Comparison of ENCODE assay signal across 1 cellular context in the genomic region with DNA sequence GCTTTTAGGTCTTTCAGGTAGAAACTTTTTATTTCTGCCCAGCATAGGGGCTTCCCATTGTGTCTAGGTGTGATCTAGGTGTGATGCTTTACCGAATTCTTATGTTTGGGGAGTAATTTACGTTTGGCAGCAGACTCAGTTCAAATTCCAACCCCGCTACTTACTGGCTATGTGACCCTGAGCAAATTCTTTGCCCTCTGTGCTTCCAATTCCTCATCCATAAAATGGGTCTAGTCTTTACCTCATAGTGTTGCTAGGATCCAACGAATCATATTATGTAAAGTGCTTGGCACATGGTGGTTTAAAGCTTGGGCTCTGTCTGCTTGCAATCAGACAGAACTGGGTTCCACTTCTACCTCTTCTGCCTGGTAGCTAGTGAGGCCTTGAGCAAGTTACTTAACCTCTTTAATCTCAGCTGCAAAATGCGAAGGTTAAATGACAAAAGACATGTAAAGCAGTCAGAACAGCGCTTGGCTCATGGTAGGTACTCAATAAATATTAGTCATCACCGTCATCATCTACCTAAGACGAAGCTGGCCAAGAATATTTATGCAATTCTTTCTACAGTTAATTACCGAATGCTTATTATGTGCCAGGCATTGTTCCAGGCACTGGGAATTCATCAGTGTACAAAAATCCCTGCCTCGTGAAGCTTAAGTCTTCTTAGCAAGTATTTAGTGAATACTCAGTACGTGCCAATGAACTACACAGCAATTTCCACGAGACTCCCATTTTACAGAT.
TF ChIP-seq lines count a peak whose summit lies in the region.

No MANE protein-coding gene starts in this region.

TF ChIP-seq in H1, 55 proteins besides CTCF, POLR2A, EP300 and RAD21 (continued from another document):
- TF ChIP-seq JUND (IDR thresholded peaks at IDR 0.05; ENCODE audit: low read length) (no peak), EZH2 (IDR thresholded peaks at IDR 0.05; ENCODE audit: low read depth, low read length, severe bottlenecking) (no peak), ZNF274 (IDR thresholded peaks at IDR 0.05; ENCODE audit: borderline replicate concordance, extremely low read depth, low read length) (no peak), SRF (IDR thresholded peaks at IDR 0.05; ENCODE audit: low read depth, low read length) (no peak), CBX8 (IDR thresholded peaks at IDR 0.05; ENCODE audit: borderline replicate concordance, low read depth, low read length) (no peak), MAFK (IDR thresholded peaks at IDR 0.05; ENCODE audit: low read depth, low read length) (no peak), HDAC2 (IDR thresholded peaks at IDR 0.05; ENCODE audit: borderline replicate concordance in 1 of 2, low read depth in 2 of 2, low read length in 2 of 2) (no peak), KDM5A (IDR thresholded peaks at IDR 0.05; ENCODE audit: low read length) (no peak), SP4 (IDR thresholded peaks at IDR 0.05; ENCODE audit: low read length) (no peak), SIN3A (conservative IDR thresholded peaks at IDR 0.05 in 1 of 2, IDR thresholded peaks at IDR 0.05 in 1 of 2; ENCODE audit: low read depth in 1 of 2, low read length in 2 of 2) (no peak)
- TF ChIP-seq, protein P1, sequence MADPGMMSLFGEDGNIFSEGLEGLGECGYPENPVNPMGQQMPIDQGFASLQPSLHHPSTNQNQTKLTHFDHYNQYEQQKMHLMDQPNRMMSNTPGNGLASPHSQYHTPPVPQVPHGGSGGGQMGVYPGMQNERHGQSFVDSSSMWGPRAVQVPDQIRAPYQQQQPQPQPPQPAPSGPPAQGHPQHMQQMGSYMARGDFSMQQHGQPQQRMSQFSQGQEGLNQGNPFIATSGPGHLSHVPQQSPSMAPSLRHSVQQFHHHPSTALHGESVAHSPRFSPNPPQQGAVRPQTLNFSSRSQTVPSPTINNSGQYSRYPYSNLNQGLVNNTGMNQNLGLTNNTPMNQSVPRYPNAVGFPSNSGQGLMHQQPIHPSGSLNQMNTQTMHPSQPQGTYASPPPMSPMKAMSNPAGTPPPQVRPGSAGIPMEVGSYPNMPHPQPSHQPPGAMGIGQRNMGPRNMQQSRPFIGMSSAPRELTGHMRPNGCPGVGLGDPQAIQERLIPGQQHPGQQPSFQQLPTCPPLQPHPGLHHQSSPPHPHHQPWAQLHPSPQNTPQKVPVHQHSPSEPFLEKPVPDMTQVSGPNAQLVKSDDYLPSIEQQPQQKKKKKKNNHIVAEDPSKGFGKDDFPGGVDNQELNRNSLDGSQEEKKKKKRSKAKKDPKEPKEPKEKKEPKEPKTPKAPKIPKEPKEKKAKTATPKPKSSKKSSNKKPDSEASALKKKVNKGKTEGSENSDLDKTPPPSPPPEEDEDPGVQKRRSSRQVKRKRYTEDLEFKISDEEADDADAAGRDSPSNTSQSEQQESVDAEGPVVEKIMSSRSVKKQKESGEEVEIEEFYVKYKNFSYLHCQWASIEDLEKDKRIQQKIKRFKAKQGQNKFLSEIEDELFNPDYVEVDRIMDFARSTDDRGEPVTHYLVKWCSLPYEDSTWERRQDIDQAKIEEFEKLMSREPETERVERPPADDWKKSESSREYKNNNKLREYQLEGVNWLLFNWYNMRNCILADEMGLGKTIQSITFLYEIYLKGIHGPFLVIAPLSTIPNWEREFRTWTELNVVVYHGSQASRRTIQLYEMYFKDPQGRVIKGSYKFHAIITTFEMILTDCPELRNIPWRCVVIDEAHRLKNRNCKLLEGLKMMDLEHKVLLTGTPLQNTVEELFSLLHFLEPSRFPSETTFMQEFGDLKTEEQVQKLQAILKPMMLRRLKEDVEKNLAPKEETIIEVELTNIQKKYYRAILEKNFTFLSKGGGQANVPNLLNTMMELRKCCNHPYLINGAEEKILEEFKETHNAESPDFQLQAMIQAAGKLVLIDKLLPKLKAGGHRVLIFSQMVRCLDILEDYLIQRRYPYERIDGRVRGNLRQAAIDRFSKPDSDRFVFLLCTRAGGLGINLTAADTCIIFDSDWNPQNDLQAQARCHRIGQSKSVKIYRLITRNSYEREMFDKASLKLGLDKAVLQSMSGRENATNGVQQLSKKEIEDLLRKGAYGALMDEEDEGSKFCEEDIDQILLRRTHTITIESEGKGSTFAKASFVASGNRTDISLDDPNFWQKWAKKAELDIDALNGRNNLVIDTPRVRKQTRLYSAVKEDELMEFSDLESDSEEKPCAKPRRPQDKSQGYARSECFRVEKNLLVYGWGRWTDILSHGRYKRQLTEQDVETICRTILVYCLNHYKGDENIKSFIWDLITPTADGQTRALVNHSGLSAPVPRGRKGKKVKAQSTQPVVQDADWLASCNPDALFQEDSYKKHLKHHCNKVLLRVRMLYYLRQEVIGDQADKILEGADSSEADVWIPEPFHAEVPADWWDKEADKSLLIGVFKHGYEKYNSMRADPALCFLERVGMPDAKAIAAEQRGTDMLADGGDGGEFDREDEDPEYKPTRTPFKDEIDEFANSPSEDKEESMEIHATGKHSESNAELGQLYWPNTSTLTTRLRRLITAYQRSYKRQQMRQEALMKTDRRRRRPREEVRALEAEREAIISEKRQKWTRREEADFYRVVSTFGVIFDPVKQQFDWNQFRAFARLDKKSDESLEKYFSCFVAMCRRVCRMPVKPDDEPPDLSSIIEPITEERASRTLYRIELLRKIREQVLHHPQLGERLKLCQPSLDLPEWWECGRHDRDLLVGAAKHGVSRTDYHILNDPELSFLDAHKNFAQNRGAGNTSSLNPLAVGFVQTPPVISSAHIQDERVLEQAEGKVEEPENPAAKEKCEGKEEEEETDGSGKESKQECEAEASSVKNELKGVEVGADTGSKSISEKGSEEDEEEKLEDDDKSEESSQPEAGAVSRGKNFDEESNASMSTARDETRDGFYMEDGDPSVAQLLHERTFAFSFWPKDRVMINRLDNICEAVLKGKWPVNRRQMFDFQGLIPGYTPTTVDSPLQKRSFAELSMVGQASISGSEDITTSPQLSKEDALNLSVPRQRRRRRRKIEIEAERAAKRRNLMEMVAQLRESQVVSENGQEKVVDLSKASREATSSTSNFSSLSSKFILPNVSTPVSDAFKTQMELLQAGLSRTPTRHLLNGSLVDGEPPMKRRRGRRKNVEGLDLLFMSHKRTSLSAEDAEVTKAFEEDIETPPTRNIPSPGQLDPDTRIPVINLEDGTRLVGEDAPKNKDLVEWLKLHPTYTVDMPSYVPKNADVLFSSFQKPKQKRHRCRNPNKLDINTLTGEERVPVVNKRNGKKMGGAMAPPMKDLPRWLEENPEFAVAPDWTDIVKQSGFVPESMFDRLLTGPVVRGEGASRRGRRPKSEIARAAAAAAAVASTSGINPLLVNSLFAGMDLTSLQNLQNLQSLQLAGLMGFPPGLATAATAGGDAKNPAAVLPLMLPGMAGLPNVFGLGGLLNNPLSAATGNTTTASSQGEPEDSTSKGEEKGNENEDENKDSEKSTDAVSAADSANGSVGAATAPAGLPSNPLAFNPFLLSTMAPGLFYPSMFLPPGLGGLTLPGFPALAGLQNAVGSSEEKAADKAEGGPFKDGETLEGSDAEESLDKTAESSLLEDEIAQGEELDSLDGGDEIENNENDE (IDR thresholded peaks at IDR 0.05; ENCODE audit: insufficient replicate concordance, low read length) = no peak
